In the genomic region with DNA sequence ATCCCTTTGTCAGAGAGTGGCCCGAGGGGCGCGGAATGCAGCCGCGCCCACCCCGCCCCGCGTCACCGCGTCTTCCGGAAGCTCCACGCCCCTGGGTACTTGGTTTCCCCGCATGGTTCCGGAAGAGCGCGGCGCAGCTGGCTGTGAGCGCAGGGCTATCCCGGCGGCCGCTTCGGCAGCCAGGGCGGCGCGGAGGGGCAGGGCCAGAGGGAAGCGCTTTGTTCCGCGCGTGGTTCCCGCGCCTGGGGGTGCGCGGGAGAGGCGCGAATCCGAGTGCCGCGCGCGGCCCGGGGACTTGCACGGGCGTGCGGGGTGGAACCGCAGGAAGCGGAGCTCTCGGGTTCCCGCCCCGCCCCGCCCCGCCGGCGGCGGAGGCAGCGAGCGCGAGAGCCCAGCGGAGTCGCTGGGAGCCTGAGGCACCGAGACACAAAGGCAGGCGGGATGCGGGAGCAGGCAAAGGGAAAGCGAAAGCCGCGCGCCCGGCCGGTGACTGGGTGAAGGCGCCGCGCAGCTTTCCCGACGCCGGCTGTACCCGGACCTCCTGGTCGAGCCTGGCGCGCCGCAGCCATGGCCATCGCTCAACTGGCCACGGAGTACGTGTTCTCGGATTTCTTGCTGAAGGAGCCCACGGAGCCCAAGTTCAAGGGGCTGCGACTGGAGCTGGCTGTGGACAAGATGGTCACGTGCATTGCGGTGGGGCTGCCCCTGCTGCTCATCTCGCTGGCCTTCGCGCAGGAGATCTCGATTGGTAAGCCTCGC, we compare ENCODE assay signal across 8 cellular contexts. TPM values are rescaled to one million over a fixed set of nuclear protein-coding genes. Genes with fewer than 3 reads are reported as not detected.
A peak's percentile ranks its signal among the peaks of the same experiment; 100 is the strongest.
DNase-seq lines count a peak whose midpoint lies in the region; TF ChIP-seq lines count a peak whose summit lies in the region.

PANX1 (plus strand) TSS at position 96 of the 759 bp plus-strand sequence; CDS start at position 568, 472 bp downstream.

- peaks cover 6% of the 10 kb centered on the region; the same call in 1 of the 2 replicates for H3K36me3 Mint-ChIP-seq in HFFc6 (ENCODE audit: low read depth)
- no peaks in the 10 kb centered on the region for H3K36me3 Mint-ChIP-seq in activated naive CD8-positive, alpha-beta T cell treated with anti-CD3 and anti-CD28 coated beads for 36 hours

- intact Hi-C loops in transverse colon (cut with DNase I; ENCODE audit: low total_unique reads) = no loop called here

- peaks cover 12% of the 10 kb centered on the region for H3K79me1 ChIP-seq in trophoblast cell (ENCODE audit: low read length)

- H4K8ac ChIP-seq in trophoblast cell (ENCODE audit: low read depth, low read length) = peak within 1 kb of the TSS; percentile 97

- H3K23ac ChIP-seq in trophoblast cell (ENCODE audit: low read length) = no peak within 1 kb of the TSS

- H2BK120ac ChIP-seq in trophoblast cell (ENCODE audit: insufficient read depth, low read length, poor library complexity) = peak within 1 kb of the TSS; percentile 27

- H3K14ac ChIP-seq in trophoblast cell (ENCODE audit: low read length) = peak within 1 kb of the TSS; percentile 94

- H3K27me3 ChIP-seq in cardiac muscle cell = no peaks in the 10 kb centered on the region
- no peaks in the 10 kb centered on the region for H3K27me3 ChIP-seq in trophoblast cell (ENCODE audit: insufficient read depth, low read length)
- no peaks in the 10 kb centered on the region for H3K27me3 ChIP-seq in transverse colon

- peak within 1 kb of the TSS; percentile 78 for H3K4me2 ChIP-seq in trophoblast cell (ENCODE audit: low read length)

- H4K91ac ChIP-seq in trophoblast cell (ENCODE audit: low read depth, low read length) = peak within 1 kb of the TSS; percentile 82

- peak within 1 kb of the TSS; percentile 66 for H3K4ac ChIP-seq in trophoblast cell (ENCODE audit: low read depth, low read length)

- H2BK12ac ChIP-seq in trophoblast cell (ENCODE audit: low read length) = peak within 1 kb of the TSS; percentile 51

- TF ChIP-seq CTCF in GM10266 (IDR thresholded peaks at IDR 0.05; ENCODE audit: control insufficient read depth, insufficient read depth, low read depth, missing control alignments) = no peak
- TF ChIP-seq CTCF in HFFc6 (IDR thresholded peaks at IDR 0.05) = no peak
- TF ChIP-seq CTCF in cardiac muscle cell (IDR thresholded peaks at IDR 0.05; ENCODE audit: low read depth, low read length) = no peak
- no peak for TF ChIP-seq CTCF in transverse colon (IDR thresholded peaks at IDR 0.05)

- WGBS in trophoblast cell (ENCODE audit: extremely low coverage, insufficient coverage, insufficient read length) = no CpG with 5 or more reads among the region's 92 CpGs
- 1% methylated on average over 37 of the region's 92 CpGs; no CpG with 5 or more reads in 1 of the 2 donors for WGBS in transverse colon (ENCODE audit: low coverage in 1 of 2), 2 donors

- peak within 1 kb of the TSS; percentile 68 for H3K9ac ChIP-seq in trophoblast cell (ENCODE audit: low read length)

- peak; percentile 46 for TF ChIP-seq EP300 in transverse colon (IDR thresholded peaks at IDR 0.05; ENCODE audit: low read depth)

- H3K27ac Mint-ChIP-seq in HFFc6 = peak within 1 kb of the TSS; percentile 96
- H3K27ac Mint-ChIP-seq in activated naive CD8-positive, alpha-beta T cell treated with anti-CD3 and anti-CD28 coated beads for 36 hours = peak within 1 kb of the TSS; percentile 89

- peak within 1 kb of the TSS; percentile 85 for H2AFZ ChIP-seq in trophoblast cell (ENCODE audit: insufficient read depth, low read length, poor library complexity)

- H3K18ac ChIP-seq in trophoblast cell (ENCODE audit: low read length) = peak within 1 kb of the TSS; percentile 95

- H3K36me3 ChIP-seq in cardiac muscle cell (no peaks in the 10 kb centered on the region), trophoblast cell (ENCODE audit: control insufficient read depth in 1 of 2, insufficient read depth in 2 of 2, low read length in 2 of 2) (no peaks in the 10 kb centered on the region), transverse colon (no peaks in the 10 kb centered on the region)

- H4K12ac ChIP-seq in trophoblast cell (ENCODE audit: low read depth, low read length) = peak within 1 kb of the TSS; percentile 90

- TF ChIP-seq POLR2A in transverse colon (IDR thresholded peaks at IDR 0.05) = peak; percentile 58

- H2AK5ac ChIP-seq in trophoblast cell (ENCODE audit: low read length) = peak within 1 kb of the TSS; percentile 45

- H3K4me1 ChIP-seq in cardiac muscle cell (ENCODE audit: low read depth) = peaks cover 17% of the 10 kb centered on the region
- peaks cover 0 to 10% of the 10 kb centered on the region in 2 experiments for H3K4me1 ChIP-seq in trophoblast cell (ENCODE audit: control insufficient read depth in 1 of 2, insufficient read depth in 2 of 2, low read length in 2 of 2)
- peaks cover 9 to 34% (median 28%) of the 10 kb centered on the region in 4 donors for H3K4me1 ChIP-seq in transverse colon

- H3K27me3 Mint-ChIP-seq in HFFc6 (ENCODE audit: insufficient read depth) = no peaks in the 10 kb centered on the region; the same call in 1 of the 2 replicates
- no peaks in the 10 kb centered on the region for H3K27me3 Mint-ChIP-seq in activated naive CD8-positive, alpha-beta T cell treated with anti-CD3 and anti-CD28 coated beads for 36 hours

- in situ Hi-C loops in transverse colon (cut with MboI; ENCODE audit: low pct_ligation_motif_present in 1 of 4, low pct_unique_long_range_greater_than_20kb in 1 of 4, low sequenced_read_pairs in 3 of 4) = no loop called here

- peak within 1 kb of the TSS; percentile 73 for H2BK5ac ChIP-seq in trophoblast cell (ENCODE audit: low read depth, low read length, poor library complexity)

- H3K27ac ChIP-seq in cardiac muscle cell = peak within 1 kb of the TSS; percentile 97
- H3K27ac ChIP-seq in trophoblast cell (ENCODE audit: low read depth, low read length) = peak within 1 kb of the TSS; percentile 62
- peak within 1 kb of the TSS; percentile 93 to 99 (median 96) for H3K27ac ChIP-seq in transverse colon

- DNase-seq in GM10266 (ENCODE audit: extremely low spot score) (peak; percentile 83), HFFc6 (peak; percentile 83), NAMALWA (ENCODE audit: low spot score) (peak; percentile 84), SKM-1 treated with dmso at 0.1 percent for 144 hours (lab: John Stamatoyannopoulos, UW; ENCODE audit: unreplicated experiment) (peak; percentile 67), cardiac muscle cell (ENCODE audit: low read depth in 1 of 2, low spot score in 1 of 2) (peak; percentile 87 to 93), trophoblast cell (peak; percentile 91 to 93), transverse colon (peak; percentile 80)
- DNase-seq in activated naive CD8-positive, alpha-beta T cell treated with anti-CD3 and anti-CD28 coated beads for 36 hours = peak; percentile 80

- H3K4me3 Mint-ChIP-seq in HFFc6 = peak within 1 kb of the TSS; percentile 96
- H3K4me3 Mint-ChIP-seq in activated naive CD8-positive, alpha-beta T cell treated with anti-CD3 and anti-CD28 coated beads for 36 hours = peak within 1 kb of the TSS; percentile 87

- H3K79me2 ChIP-seq in trophoblast cell (ENCODE audit: control insufficient read depth, insufficient read depth, low read length, poor library complexity) = peaks cover 13% of the 10 kb centered on the region

- H3K4me3 ChIP-seq in cardiac muscle cell (peak within 1 kb of the TSS; percentile 98), trophoblast cell (ENCODE audit: low read depth, low read length) (peak within 1 kb of the TSS; percentile 78), transverse colon (peak within 1 kb of the TSS; percentile 77 to 87 (median 84))

- H3K4me1 Mint-ChIP-seq in HFFc6 (ENCODE audit: low read depth) = peaks cover 18% of the 10 kb centered on the region
- H3K4me1 Mint-ChIP-seq in activated naive CD8-positive, alpha-beta T cell treated with anti-CD3 and anti-CD28 coated beads for 36 hours = peaks cover 17% of the 10 kb centered on the region

- no peaks in the 10 kb centered on the region for H3K9me3 ChIP-seq in cardiac muscle cell (ENCODE audit: low read depth)
- no peaks in the 10 kb centered on the region for H3K9me3 ChIP-seq in trophoblast cell (ENCODE audit: insufficient read depth, low read depth, low read length)
- no peaks in the 10 kb centered on the region for H3K9me3 ChIP-seq in transverse colon

- H3K9me3 Mint-ChIP-seq in HFFc6 = no peaks in the 10 kb centered on the region
- H3K9me3 Mint-ChIP-seq in activated naive CD8-positive, alpha-beta T cell treated with anti-CD3 and anti-CD28 coated beads for 36 hours = no peaks in the 10 kb centered on the region

RNA-seq across cellular contexts. Expression of gene PANX1, which starts in this region (rescaled TPM):
- 10 to 100 TPM; 22.5 to 26.7 (median 24.5) TPM for total RNA-seq in HFFc6 (2021; fragmentation: NEBNext Ultra II Directional; extraction: Animal tissue kit (Norgen Biotek cat#: 25700))
- 10 to 100 TPM; 14.1 to 14.2 TPM for total RNA-seq in activated naive CD8-positive, alpha-beta T cell treated with anti-CD3 and anti-CD28 coated beads for 36 hours
- 16.5 and 18.9 TPM in 2 replicates for total RNA-seq in cardiac muscle cell
- polyA plus RNA-seq in cardiac muscle cell = 7.3 and 13.0 TPM in 2 replicates
- polyA plus RNA-seq in trophoblast cell (2013) = 15.7 and 16.4 TPM in 2 replicates
- total RNA-seq in transverse colon = 10 to 100 TPM in 3 of 4 donors, 1 to 10 TPM in 1; 9.0 to 20.1 (median 11.3) TPM

Comparison
In these comparisons a context has a peak if more than half of its experiments do, and no peak if none do; other contexts are left out.
1. Peak in every context shown above with its lines: DNase-seq, H3K4me3 ChIP-seq and H3K27ac ChIP-seq.